17 cellular contexts compared by ENCODE assay signal in genomic region chr1:116982319-116983004, GRCh38. TPM values are rescaled to one million over a fixed set of nuclear protein-coding genes. Genes with fewer than 3 reads are reported as not detected.
DNase-seq lines count a peak whose midpoint lies in the region; ATAC-seq, FAIRE-seq and TF ChIP-seq lines count a peak whose summit lies in the region.
"Had no signal": no experiment of that assay in that cellular context is flagged by ENCODE, and none has a peak within 500 bp of the region (broad histone marks: within the 10 kb centered on the region; RNA-seq: fewer than 3 reads in every experiment).

No MANE protein-coding gene starts in this region.

- H3K9me3 ChIP-seq in GM12878 (replicated peaks; ENCODE audit: control insufficient read depth, insufficient read depth, low read length) (no peaks in the 10 kb centered on the region), iPS DF 6.9 (ENCODE audit: control insufficient read depth, insufficient read depth, low read length) (no peaks in the 10 kb centered on the region), sigmoid colon (no peaks in the 10 kb centered on the region)
- H3K9me3 ChIP-seq: BLaER1 had no signal

- BruUV-seq in GM12878 (replicated peaks; lab: Mats Ljungman, UMichigan) = no TSS peak

- 57% methylated on average over 9 of the region's 9 CpGs for WGBS in GM12878 (ENCODE audit: insufficient coverage, insufficient replicate concordance, low lambda C conversion rate, missing lambda C conversion rate)
- no CpG with 5 or more reads among the region's 9 CpGs for WGBS in iPS DF 6.9 (ENCODE audit: insufficient coverage, insufficient read length)
- WGBS in sigmoid colon, 2 donors = 28 to 75% methylated on average over 9 of the region's 9 CpGs

- no peaks in the 10 kb centered on the region for H3K79me2 ChIP-seq in GM12878 (ENCODE audit: control insufficient read depth, insufficient read depth, low read length)

- H3K9ac ChIP-seq in GM12878 (ENCODE audit: control insufficient read depth, insufficient read depth, low read length) = no peak overlapping the region
- H3K9ac ChIP-seq: BLaER1 had no signal

- H3K27ac Mint-ChIP-seq in glutamatergic neuron (ENCODE audit: unreplicated experiment) = no peak overlapping the region
- H3K27ac Mint-ChIP-seq in activated CD4-positive, alpha-beta memory T cell treated with anti-CD3 and anti-CD28 coated beads for 36 hours = no peak overlapping the region
- H3K27ac Mint-ChIP-seq: activated CD8-positive, alpha-beta T cell treated with anti-CD3 and anti-CD28 coated beads for 36 hours had no signal

- peak; percentile 44 for TF ChIP-seq RAD21 in GM12878 (IDR thresholded peaks at IDR 0.05; ENCODE audit: insufficient read depth, low read depth, low read length)

- no peak for FAIRE-seq in GM12878 (lab: Jason Lieb, UNC)
- FAIRE-seq: H54 had no signal

- H3K27me3 ChIP-seq in GM12878 (replicated peaks in 1 of 2; ENCODE audit: control insufficient read depth in 2 of 2, insufficient read depth in 2 of 2, low read length in 1 of 2) (peaks cover 0 to 3% of the 10 kb centered on the region in 2 experiments; a peak in 2 of 4 replicates), iPS DF 6.9 (ENCODE audit: control insufficient read depth, insufficient read depth, low read length) (no peaks in the 10 kb centered on the region), sigmoid colon (no peaks in the 10 kb centered on the region)
- H3K27me3 ChIP-seq: BLaER1 had no signal

- CTCF ChIA-PET in GM12878 (lab: Yijun Ruan, JAX) = interaction anchor here (1.2 to 1.7 kb wide), 2 partner anchors 14 to 18 kb away, joined by 3 read pairs; no protein-coding TSS in a partner anchor
- CTCF ChIA-PET in activated CD4-positive, alpha-beta memory T cell treated with anti-CD3 and anti-CD28 coated beads for 36 hours (lab: Charles Lee) = no interaction called here

- H3K4me3 ChIP-seq in GM12878 = no peak overlapping the region
- H3K4me3 ChIP-seq in iPS DF 6.9 (ENCODE audit: low read length) = no peak overlapping the region
- H3K4me3 ChIP-seq in sigmoid colon = no peak overlapping the region
- H3K4me3 ChIP-seq: BLaER1, PC-9 had no signal

- no peaks in the 10 kb centered on the region for H3K4me1 ChIP-seq in GM12878 (ENCODE audit: control insufficient read depth, insufficient read depth, low read length)
- peaks cover 3% of the 10 kb centered on the region; the same call in 1 of the 2 replicates for H3K4me1 ChIP-seq in iPS DF 6.9 (ENCODE audit: control insufficient read depth, insufficient read depth, low read length)
- peaks cover 0 to 48% (median 34%) of the 10 kb centered on the region in 4 donors for H3K4me1 ChIP-seq in sigmoid colon

- RAD21 ChIA-PET in GM12878 (lab: Charles Lee; ENCODE audit: unreplicated experiment) = no interaction called here

- DNase-seq in HT-29 (ENCODE audit: low spot score) = peak; percentile 11
- DNase-seq in GM12878 (ENCODE audit: low read depth, low spot score) = no peak
- peak; percentile 11 for DNase-seq in iPS DF 6.9 (ENCODE audit: low read depth, low spot score)
- no peak for DNase-seq in sigmoid colon
- no peak for DNase-seq in glutamatergic neuron
- no peak for DNase-seq in activated CD4-positive, alpha-beta memory T cell treated with anti-CD3 and anti-CD28 coated beads for 36 hours
- DNase-seq: activated CD8-positive, alpha-beta T cell treated with anti-CD3 and anti-CD28 coated beads for 36 hours; amniotic stem cell; cortex of kidney; head of caudate nucleus; naive thymus-derived CD4-positive, alpha-beta T cell; NCI-H1436 treated with DMSO at 0.1 percent for 48 hours; PC-9 had no signal

- 0 out of 6 replicates have a peak, but pooled peaks of 1 of the 3 experiments have one; percentile 3 for TF ChIP-seq CTCF in GM12878 (IDR thresholded peaks at IDR 0.05 in 2 of 3, conservative IDR thresholded peaks at IDR 0.05 in 1 of 3; ENCODE audit: control insufficient read depth in 2 of 3, extremely low read depth in 1 of 3, insufficient read depth in 1 of 3, low read depth in 3 of 3, low read length in 3 of 3)
- TF ChIP-seq CTCF in sigmoid colon (IDR thresholded peaks at IDR 0.05) = no peak
- no peak for TF ChIP-seq CTCF in glutamatergic neuron (IDR thresholded peaks at IDR 0.05; ENCODE audit: partially characterized antibody, unreplicated experiment)

- H3K36me3 ChIP-seq in GM12878 (ENCODE audit: control insufficient read depth in 2 of 2, insufficient read depth in 2 of 2, low read length in 1 of 2) (no peaks in the 10 kb centered on the region), iPS DF 6.9 (ENCODE audit: control insufficient read depth, insufficient read depth, low read length) (no peaks in the 10 kb centered on the region), sigmoid colon (peaks cover 0 to 8% (median 0%) of the 10 kb centered on the region in 4 donors)
- H3K36me3 ChIP-seq: BLaER1 had no signal

- no peak overlapping the region for H3K27ac ChIP-seq in GM12878 (ENCODE audit: control insufficient read depth, insufficient read depth)
- no peak overlapping the region for H3K27ac ChIP-seq in iPS DF 6.9 (ENCODE audit: low read length)
- H3K27ac ChIP-seq in sigmoid colon = peak overlapping the region; percentile 59 to 87 (median 79)
- H3K27ac ChIP-seq: BLaER1, PC-9 had no signal

- TF ChIP-seq EP300 in GM12878 (IDR thresholded peaks at IDR 0.05; ENCODE audit: borderline replicate concordance in 1 of 2, control insufficient read depth in 1 of 2, low read depth in 2 of 2, low read length in 2 of 2) (no peak), sigmoid colon (IDR thresholded peaks at IDR 0.05) (no peak)

- H3K4me2 ChIP-seq in GM12878 (ENCODE audit: control insufficient read depth, insufficient read depth) = no peak overlapping the region
- H3K4me2 ChIP-seq: BLaER1, PC-9 had no signal

- H4K20me1 ChIP-seq in GM12878 (ENCODE audit: control insufficient read depth, insufficient read depth) = no peaks in the 10 kb centered on the region
- H4K20me1 ChIP-seq: BLaER1 had no signal

- SMC1A ChIA-PET in GM12878 (lab: Charles Lee; ENCODE audit: uncharacterized antibody, unreplicated experiment) = no interaction called here

- H3K27me3 Mint-ChIP-seq in glutamatergic neuron (ENCODE audit: unreplicated experiment) = peaks cover 4% of the 10 kb centered on the region
- no peaks in the 10 kb centered on the region for H3K27me3 Mint-ChIP-seq in activated CD4-positive, alpha-beta memory T cell treated with anti-CD3 and anti-CD28 coated beads for 36 hours
- H3K27me3 Mint-ChIP-seq: activated CD8-positive, alpha-beta T cell treated with anti-CD3 and anti-CD28 coated beads for 36 hours; activated T-helper 17 cell treated with anti-CD3 and anti-CD28 coated beads, Interleukin-2, amount 50 U/mL, for 72 hours had no signal

- peaks cover 8% of the 10 kb centered on the region for H3K9me3 Mint-ChIP-seq in glutamatergic neuron (ENCODE audit: unreplicated experiment)
- peaks cover 1% of the 10 kb centered on the region for H3K9me3 Mint-ChIP-seq in activated CD4-positive, alpha-beta memory T cell treated with anti-CD3 and anti-CD28 coated beads for 36 hours
- H3K9me3 Mint-ChIP-seq: activated T-helper 17 cell treated with anti-CD3 and anti-CD28 coated beads, Interleukin-2, amount 50 U/mL, for 72 hours had no signal

- H3K4me3 Mint-ChIP-seq in glutamatergic neuron (ENCODE audit: unreplicated experiment) = no peak overlapping the region
- H3K4me3 Mint-ChIP-seq in activated CD4-positive, alpha-beta memory T cell treated with anti-CD3 and anti-CD28 coated beads for 36 hours = no peak overlapping the region
- H3K4me3 Mint-ChIP-seq: activated CD8-positive, alpha-beta T cell treated with anti-CD3 and anti-CD28 coated beads for 36 hours; activated T-helper 17 cell treated with anti-CD3 and anti-CD28 coated beads, Interleukin-2, amount 50 U/mL, for 72 hours; naive thymus-derived CD4-positive, alpha-beta T cell had no signal

- H3K36me3 Mint-ChIP-seq in glutamatergic neuron (ENCODE audit: unreplicated experiment) = peaks cover 3% of the 10 kb centered on the region
- H3K36me3 Mint-ChIP-seq in activated CD4-positive, alpha-beta memory T cell treated with anti-CD3 and anti-CD28 coated beads for 36 hours = no peaks in the 10 kb centered on the region

- H3K4me1 Mint-ChIP-seq in glutamatergic neuron (ENCODE audit: low read depth, unreplicated experiment) = peaks cover 18% of the 10 kb centered on the region
- peaks cover 16% of the 10 kb centered on the region for H3K4me1 Mint-ChIP-seq in activated CD4-positive, alpha-beta memory T cell treated with anti-CD3 and anti-CD28 coated beads for 36 hours (ENCODE audit: low read depth)

- POLR2A ChIA-PET in GM12878 (lab: Charles Lee) = interaction anchor here (0.6 kb wide), 2 partner anchors 10 to 275 kb away, joined by 4 read pairs; no protein-coding TSS in a partner anchor
- POLR2A ChIA-PET in activated CD4-positive, alpha-beta memory T cell treated with anti-CD3 and anti-CD28 coated beads for 36 hours (lab: Charles Lee) = no interaction called here

- intact Hi-C loops in GM12878 (cut with micrococcal nuclease; ENCODE audit: unreplicated experiment) (no loop called here), sigmoid colon (cut with DNase I) (no loop called here)
- intact Hi-C loops in activated CD4-positive, alpha-beta memory T cell treated with anti-CD3 and anti-CD28 coated beads for 36 hours (cut with micrococcal nuclease) = no loop called here

- H2AFZ ChIP-seq in GM12878 (ENCODE audit: control insufficient read depth, low read depth, low read length) = no peak overlapping the region
- H2AFZ ChIP-seq: PC-9 had no signal

- in situ Hi-C loops in GM12878 (cut with MboI) = no loop called here

- ATAC-seq in GM12878 (no peak), HG03565 (IDR thresholded peaks at IDR 0.05; ENCODE audit: unreplicated experiment) (no peak)
- ATAC-seq: activated CD8-positive, alpha-beta T cell treated with anti-CD3 and anti-CD28 coated beads for 36 hours; activated T-helper 17 cell treated with anti-CD3 and anti-CD28 coated beads, Interleukin-2, amount 50 U/mL, for 72 hours; naive thymus-derived CD4-positive, alpha-beta T cell had no signal

- TF ChIP-seq POLR2A in GM12878 (IDR thresholded peaks at IDR 0.05; ENCODE audit: low read depth, low read length) = no peak
- TF ChIP-seq POLR2A in sigmoid colon (IDR thresholded peaks at IDR 0.05) = no peak

RNA-seq across cellular contexts. Expression of gene CD101, which starts 19.1 kb away (rescaled TPM):
- total RNA-seq in HT-29 (2014; rRNA removed; shearing (Covaris generic)) = 0.05 and 0.33 TPM in 2 replicates
- 5.1 and 5.4 TPM in 2 replicates for total RNA-seq in GM12878 (2013; cell fraction: nucleolus; rRNA removed)
- total RNA-seq in GM12878 (2014; rRNA removed) = 1.9 and 3.1 TPM in 2 replicates
- total RNA-seq in GM12878 (2014; rRNA removed; fragmentation: Illumina TruSeq; extraction: Trizol) = 3.2 and 3.7 TPM in 2 replicates
- total RNA-seq in GM12878 (2021) = 3.1 and 4.5 TPM in 2 replicates
- polyA plus RNA-seq in GM12878 (2011; ENCODE audit: low read depth) = 0.29 TPM
- polyA plus RNA-seq in GM12878 (2011; rRNA removed) = 4.3 and 7.9 TPM in 2 replicates
- polyA plus RNA-seq in GM12878 (2011; cell fraction: cytosol; rRNA removed) = 10.6 and 11.1 TPM in 2 replicates
- polyA plus RNA-seq in GM12878 (2011; cell fraction: nucleus; rRNA removed) = 8.1 and 10.1 TPM in 2 replicates
- polyA plus RNA-seq in GM12878 (2012) = 0.52 and 1.1 TPM in 2 replicates
- polyA plus RNA-seq in GM12878 (2014; fragmentation: Illumina TruSeq; extraction: Trizol) = 3.3 and 4.6 TPM in 2 replicates
- polyA plus RNA-seq in GM12878 (2014; fragmentation: Nextera tagmentation; extraction: Ambion mirVana) = 1 to 10 TPM; 1.9 to 2.7 TPM
- polyA plus RNA-seq in GM12878 (2014; rRNA removed) = 1.8 and 4.0 TPM in 2 replicates
- polyA plus RNA-seq in GM12878 (2016; fragmentation: Nextera tagmentation; extraction: Ambion mirVana) = 1 to 10 TPM in 1 of 2 experiments, under 1 TPM in 1; 0.56 to 1.5 TPM
- 15.1 and 22.9 TPM in 2 replicates for polyA minus RNA-seq in GM12878 (2011; rRNA and poly(A)+ RNA removed)
- polyA minus RNA-seq in GM12878 (2011; cell fraction: cytosol; rRNA and poly(A)+ RNA removed) = 5.5 and 8.8 TPM in 2 replicates
- 4.0 and 7.7 TPM in 2 replicates for polyA minus RNA-seq in GM12878 (2011; cell fraction: nucleus; rRNA and poly(A)+ RNA removed)
- 1 to 10 TPM in 2 of 4 donors, under 1 TPM in 2; 0.66 to 1.4 (median 1.0) TPM for total RNA-seq in sigmoid colon
- 1 to 10 TPM in 2 of 3 donors, under 1 TPM in 1; 0.60 to 1.7 (median 1.6) TPM for polyA plus RNA-seq in sigmoid colon
- total RNA-seq in glutamatergic neuron (ENCODE audit: unreplicated experiment) = 3.2 TPM
- under 1 TPM; 0.14 to 0.19 TPM for total RNA-seq in activated CD4-positive, alpha-beta memory T cell treated with anti-CD3 and anti-CD28 coated beads for 36 hours

Comparison
In these comparisons a context has a peak if more than half of its experiments do, and no peak if none do; other contexts are left out.
1. DNase-seq: peak in HT-29 (single experiment) and iPS DF 6.9 (single experiment); none in GM12878 (single experiment), sigmoid colon (single experiment), glutamatergic neuron (single experiment) and activated CD4-positive, alpha-beta memory T cell treated with anti-CD3 and anti-CD28 coated beads for 36 hours (single experiment).
2. H3K27ac ChIP-seq: peak in sigmoid colon (4 of 4); none in GM12878 (single experiment) and iPS DF 6.9 (single experiment).